ENCODE assay signal across 8 cellular contexts in the genomic region with DNA sequence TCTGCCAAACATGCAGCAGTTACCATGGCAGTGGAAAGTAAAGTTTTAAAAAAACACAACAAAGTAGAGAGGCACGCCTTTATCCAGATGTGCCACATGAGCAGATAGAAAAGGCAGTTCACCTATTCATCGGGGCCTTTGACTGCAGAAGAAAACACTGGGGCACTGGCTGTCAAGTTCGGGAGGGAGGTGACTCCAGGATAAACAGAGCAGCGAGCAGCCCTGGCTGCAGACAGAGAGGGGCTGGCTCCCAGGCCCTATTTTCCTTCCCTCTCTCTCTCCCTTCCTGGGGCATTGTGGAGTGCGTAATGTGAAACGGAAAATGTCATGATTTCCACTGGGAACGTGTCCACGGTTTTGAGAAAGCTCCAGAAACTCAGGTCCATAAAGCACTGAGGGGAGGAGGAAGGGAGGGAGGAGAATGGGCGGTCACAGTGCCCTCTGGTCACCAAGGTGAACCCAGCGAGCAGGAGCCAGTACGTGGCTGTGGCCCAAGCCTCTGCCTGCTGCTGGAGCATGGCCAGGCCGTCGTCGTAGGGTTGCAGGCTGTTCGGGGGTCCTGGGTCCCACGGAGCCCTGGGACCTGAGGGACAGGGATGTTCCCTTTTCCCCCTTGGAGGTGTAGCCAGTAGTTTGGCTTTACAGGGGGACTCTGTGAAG.
DNase-seq lines count a peak whose midpoint lies in the region; ATAC-seq and TF ChIP-seq lines count a peak whose summit lies in the region.

No MANE protein-coding gene starts in this region.

- H3K79me2 ChIP-seq in SU-DHL-6 (ENCODE audit: insufficient read depth, low read length) = no peaks in the 10 kb centered on the region

- H3F3A ChIP-seq in SU-DHL-6 (ENCODE audit: insufficient read depth) = 0 out of 2 replicates have a peak, but pooled peaks cover 3% of the 10 kb centered on the region

- no peaks in the 10 kb centered on the region for H3K27me3 ChIP-seq in SU-DHL-6 (ENCODE audit: low read length)

- peak overlapping the region; percentile 55 for H3K9ac ChIP-seq in SU-DHL-6 (ENCODE audit: low read length)

- ATAC-seq in HG03045 (IDR thresholded peaks at IDR 0.05; ENCODE audit: unreplicated experiment) = peak; percentile 13

- H3K27ac ChIP-seq in SU-DHL-6 (ENCODE audit: low read depth, low read length) (peak overlapping the region; percentile 83), coronary artery (peak overlapping the region; percentile 95 to 97), urinary bladder (ENCODE audit: low read depth) (peak overlapping the region; percentile 93)

- no peaks in the 10 kb centered on the region for H3K4me1 ChIP-seq in urinary bladder (ENCODE audit: insufficient read depth)

- H3K4me2 ChIP-seq in SU-DHL-6 (ENCODE audit: low read depth, low read length, poor library complexity, severe bottlenecking) = peak overlapping the region; percentile 62

- DNase-seq in GF-D8 (lab: John Stamatoyannopoulos, UW) = peak; percentile 62
- peak; percentile 96 for DNase-seq in coronary artery (ENCODE audit: low spot score)
- DNase-seq in mucosa of gallbladder (ENCODE audit: low spot score) = peak; percentile 76
- no peak for DNase-seq in NCI-H128 (lab: John Stamatoyannopoulos, UW; ENCODE audit: unreplicated experiment)
- DNase-seq in stimulated activated CD4-positive, alpha-beta T cell treated with anti-CD3 and anti-CD28 coated beads, Interleukin-4, amount 100 ng/mL, for 4 hours = no peak

- 2% methylated on average over 16 of the region's 16 CpGs for WGBS in urinary bladder

- H3K4me3 ChIP-seq in SU-DHL-6 (ENCODE audit: insufficient read depth, low read length, poor library complexity, severe bottlenecking) = peak overlapping the region; percentile 11
- peak overlapping the region; percentile 54 for H3K4me3 ChIP-seq in coronary artery
- no peak overlapping the region for H3K4me3 ChIP-seq in urinary bladder (ENCODE audit: low read depth, low read length)

- H3K36me3 ChIP-seq in SU-DHL-6 (ENCODE audit: low read length) (no peaks in the 10 kb centered on the region), urinary bladder (ENCODE audit: insufficient read depth) (no peaks in the 10 kb centered on the region)

- no peaks in the 10 kb centered on the region for H3K9me2 ChIP-seq in SU-DHL-6 (replicated peaks; ENCODE audit: insufficient read depth, low read length)

- H4K20me1 ChIP-seq in SU-DHL-6 (ENCODE audit: low read depth, low read length) = no peaks in the 10 kb centered on the region

- H2AFZ ChIP-seq in SU-DHL-6 (ENCODE audit: low read depth, low read length, severe bottlenecking) = peak overlapping the region; percentile 77

- H3K9me3 ChIP-seq in SU-DHL-6 (ENCODE audit: insufficient read depth, low read length) = no peaks in the 10 kb centered on the region

- TF ChIP-seq CTCF in SU-DHL-6 (IDR thresholded peaks at IDR 0.05; ENCODE audit: insufficient read depth, low read length, poor library complexity, severe bottlenecking) = no peak
- no peak for TF ChIP-seq CTCF in coronary artery (IDR thresholded peaks at IDR 0.05)

Comparison
In these comparisons a context has a peak if more than half of its experiments do, and no peak if none do; other contexts are left out.
1. DNase-seq: peak in GF-D8 (single experiment), coronary artery (single experiment) and mucosa of gallbladder (single experiment); none in NCI-H128 (single experiment) and stimulated activated CD4-positive, alpha-beta T cell treated with anti-CD3 and anti-CD28 coated beads, Interleukin-4, amount 100 ng/mL, for 4 hours (0 of 2).
2. Peak in every context shown above with its lines, with median percentiles within 50 percentile points of each other: H3K27ac ChIP-seq.